10 cellular contexts compared by ENCODE assay signal in the genomic region with DNA sequence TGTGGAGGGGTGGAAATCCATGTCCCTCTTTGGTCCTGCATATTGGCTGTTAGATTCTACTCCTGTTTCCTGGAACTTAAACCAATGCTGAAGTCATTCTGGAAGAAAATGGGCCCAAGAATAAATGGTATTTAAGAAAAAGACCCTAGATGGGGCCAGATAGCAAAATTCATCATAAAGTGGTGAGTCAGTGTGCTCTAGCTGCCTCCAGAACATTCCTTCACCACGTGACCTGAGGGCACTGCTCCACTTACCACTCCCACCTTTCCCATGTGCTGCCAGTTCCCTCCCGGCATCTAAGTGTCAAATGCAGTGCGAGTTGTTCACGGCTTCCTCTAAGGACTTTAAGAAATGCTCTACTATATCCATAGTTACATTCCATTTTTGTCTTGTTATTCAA. TPM values are rescaled to one million over a fixed set of nuclear protein-coding genes. Genes with fewer than 3 reads are reported as not detected.
DNase-seq lines count a peak whose midpoint lies in the region; ATAC-seq and TF ChIP-seq lines count a peak whose summit lies in the region.
"Had no signal": no experiment of that assay in that cellular context is flagged by ENCODE, and none has a peak within 500 bp of the region (broad histone marks: within the 10 kb centered on the region; RNA-seq: fewer than 3 reads in every experiment).

No MANE protein-coding gene starts in this region.

- H3K4me1 ChIP-seq in Karpas-422 (ENCODE audit: low read length): peaks cover 14% of the 10 kb centered on the region

- peaks cover 0 to 1% (median 0%) of the 10 kb centered on the region in 3 donors for H3K27me3 Mint-ChIP-seq in CD14-positive monocyte (ENCODE audit: low read depth in 3 of 3)
- H3K27me3 Mint-ChIP-seq in MCF 10A (ENCODE audit: insufficient read depth, unreplicated experiment): no peaks in the 10 kb centered on the region
- H3K27me3 Mint-ChIP-seq in naive B cell: no peaks in the 10 kb centered on the region

- H3K27me3 ChIP-seq in Karpas-422 (ENCODE audit: low read length): no peaks in the 10 kb centered on the region
- no peaks in the 10 kb centered on the region for H3K27me3 ChIP-seq in H7 (ENCODE audit: control insufficient read depth, insufficient read depth, low read length)

- H3K4me3 Mint-ChIP-seq in CD14-positive monocyte (peak overlapping the region in 1 of 2 donors; percentile 91), MCF 10A (ENCODE audit: unreplicated experiment) (no peak overlapping the region), naive B cell (peak overlapping the region in 4 of 8 donors; percentile 45 to 70 (median 54))

- H3K36me3 Mint-ChIP-seq in CD14-positive monocyte (peaks cover 63 to 71% of the 10 kb centered on the region in 2 donors), MCF 10A (ENCODE audit: insufficient read depth, unreplicated experiment) (peaks cover 89% of the 10 kb centered on the region), naive B cell (peaks cover 10% of the 10 kb centered on the region in 2 donors)

- H3K9me3 Mint-ChIP-seq in CD14-positive monocyte: no peaks in the 10 kb centered on the region
- H3K9me3 Mint-ChIP-seq in MCF 10A (ENCODE audit: unreplicated experiment): no peaks in the 10 kb centered on the region
- peaks cover 0 to 2% (median 0%) of the 10 kb centered on the region in 7 donors for H3K9me3 Mint-ChIP-seq in naive B cell

- H3K9me2 ChIP-seq in Karpas-422 (replicated peaks; ENCODE audit: insufficient read depth, low read length): no peaks in the 10 kb centered on the region

- H4K20me1 ChIP-seq in Karpas-422 (ENCODE audit: insufficient read depth, low read depth, low read length): no peaks in the 10 kb centered on the region

- CTCF ChIA-PET in MCF 10A (lab: Yijun Ruan, JAX): interaction anchor here (0.6 to 3.4 kb wide), 8 partner anchors 15 to 193 kb away, joined by 3 to 21 read pairs (median 4); partner anchors contain the start of gene CARS1

- no peak overlapping the region for H2AFZ ChIP-seq in Karpas-422 (ENCODE audit: low read length)

- H3K4me3 ChIP-seq in Karpas-422 (ENCODE audit: low read length): no peak overlapping the region
- H3K4me3 ChIP-seq in H7 (ENCODE audit: insufficient read depth, low read depth, low read length): no peak overlapping the region

- DNase-seq in CD14-positive monocyte (ENCODE audit: low spot score) (no peak), Karpas-422 (no peak), MCF 10A (ENCODE audit: unreplicated experiment) (peak; percentile 53), naive B cell (no peak), SW480 (ENCODE audit: low spot score) (no peak), H7 (no peak), NCI-H526 (lab: John Stamatoyannopoulos, UW) (no peak)
- DNase-seq: activated CD4-positive, alpha-beta T cell treated with anti-CD3 and anti-CD28 coated beads for 48 hours; NCI-H446 treated with DMSO at 0.1 percent for 48 hours had no signal

- H3K36me3 ChIP-seq in Karpas-422 (ENCODE audit: insufficient read depth, low read length): 0 out of 2 replicates have a peak, but pooled peaks cover 7% of the 10 kb centered on the region
- H3K36me3 ChIP-seq in H7 (replicated peaks; ENCODE audit: control insufficient read depth, insufficient read depth, low read length): peaks cover 43% of the 10 kb centered on the region

- ATAC-seq in naive B cell (ENCODE audit: low read depth in 2 of 2) (no peak), HG02588 (IDR thresholded peaks at IDR 0.05; ENCODE audit: unreplicated experiment) (no peak)

- POLR2A ChIA-PET in MCF 10A (lab: Yijun Ruan, JAX): interaction anchor here (0.8 to 2.4 kb wide), 11 partner anchors 10 to 101 kb away, joined by 3 to 10 read pairs (median 6); partner anchors contain the start of gene NAP1L4

- intact Hi-C loops in CD14-positive monocyte (cut with micrococcal nuclease): loop anchor here in 1 of 2 donors (1.0 kb wide), 1 partner anchor 31 kb away; the partner anchor contains the start of gene NAP1L4
- intact Hi-C loops in MCF 10A (cut with micrococcal nuclease): no loop called here

- H3K4me1 Mint-ChIP-seq in CD14-positive monocyte (peaks cover 31% of the 10 kb centered on the region), MCF 10A (ENCODE audit: insufficient read depth, unreplicated experiment) (peaks cover 20% of the 10 kb centered on the region), naive B cell (peaks cover 24 to 28% (median 24%) of the 10 kb centered on the region in 3 donors)

- H3K79me2 ChIP-seq in Karpas-422 (ENCODE audit: low read length): 0 out of 2 replicates have a peak, but pooled peaks cover 5% of the 10 kb centered on the region

- peak overlapping the region; percentile 25 for H3K27ac ChIP-seq in Karpas-422 (ENCODE audit: low read length)

- TF ChIP-seq CTCF in CD14-positive monocyte (IDR thresholded peaks at IDR 0.05): no peak
- TF ChIP-seq CTCF in MCF 10A (IDR thresholded peaks at IDR 0.05; ENCODE audit: unreplicated experiment): no peak

- BruUV-seq in MCF 10A (replicated peaks; lab: Mats Ljungman, UMichigan): no TSS peak

- no peaks in the 10 kb centered on the region for H3K9me3 ChIP-seq in Karpas-422 (ENCODE audit: low read length)

- H3K27ac Mint-ChIP-seq in CD14-positive monocyte (peak overlapping the region; percentile 85 to 93 (median 91)), MCF 10A (ENCODE audit: low read depth, unreplicated experiment) (peak overlapping the region; percentile 46), naive B cell (peak overlapping the region; percentile 74 to 96 (median 82))

- no peak overlapping the region for H3K4me2 ChIP-seq in Karpas-422 (ENCODE audit: low read depth, low read length, poor library complexity, severe bottlenecking)

- H3K9ac ChIP-seq in Karpas-422 (ENCODE audit: low read length): no peak overlapping the region

RNA-seq across cellular contexts. Expression of gene NAP1L4, which starts 30.9 kb away (rescaled TPM):
- polyA plus RNA-seq in CD14-positive monocyte (10 to 100 TPM; 42.1 to 44.9 TPM), naive B cell (ENCODE audit: low read depth in 6 of 6) (10 to 100 TPM; 57.8 to 78.2 (median 65.1) TPM)
- total RNA-seq in Karpas-422 (2014; rRNA removed; shearing (Covaris generic); ENCODE audit: low replicate concordance): 80.5 and 171 TPM in 2 replicates
- total RNA-seq in MCF 10A (2022): 103 TPM in 2 replicates
- total RNA-seq in H7 (2014; rRNA removed; shearing (Covaris generic)): 140 and 142 TPM in 2 replicates

RNA-seq across cellular contexts. Expression of gene CARS1, which starts 34.2 kb away (rescaled TPM):
- polyA plus RNA-seq in CD14-positive monocyte (10 to 100 TPM; 30.9 to 35.7 TPM), naive B cell (ENCODE audit: low read depth in 6 of 6) (10 to 100 TPM; 18.8 to 32.7 (median 27.2) TPM)
- 55.8 and 80.6 TPM in 2 replicates for total RNA-seq in Karpas-422 (2014; rRNA removed; shearing (Covaris generic); ENCODE audit: low replicate concordance)
- 144 and 150 TPM in 2 replicates for total RNA-seq in MCF 10A (2022)
- 56.0 and 76.2 TPM in 2 replicates for total RNA-seq in H7 (2014; rRNA removed; shearing (Covaris generic))
